Comparison of ENCODE assay signal across 11 cellular contexts in genomic region chr9:131252120-131252519, GRCh38. TPM values are rescaled to one million over a fixed set of nuclear protein-coding genes. Genes with fewer than 3 reads are reported as not detected.
DNase-seq lines count a peak whose midpoint lies in the region; ATAC-seq, FAIRE-seq and TF ChIP-seq lines count a peak whose summit lies in the region.
"Had no signal": no experiment of that assay in that cellular context is flagged by ENCODE, and none has a peak within 500 bp of the region (broad histone marks: within the 10 kb centered on the region; RNA-seq: fewer than 3 reads in every experiment).

No MANE protein-coding gene starts in this region.

- H2BK120ac ChIP-seq in neuronal stem cell (ENCODE audit: low read depth, low read length) = no peak overlapping the region

- no peaks in the 10 kb centered on the region for H3K27me3 ChIP-seq in H7 (ENCODE audit: control insufficient read depth, insufficient read depth, low read length)
- H3K27me3 ChIP-seq in GM12878 (replicated peaks in 1 of 2; ENCODE audit: control insufficient read depth in 2 of 2, insufficient read depth in 2 of 2, low read length in 1 of 2) = no peaks in the 10 kb centered on the region
- H3K27me3 ChIP-seq in neuronal stem cell (ENCODE audit: control insufficient read depth in 3 of 3, insufficient read depth in 3 of 3, low read depth in 1 of 3, low read length in 3 of 3) = no peaks in the 10 kb centered on the region

- H3K27ac ChIP-seq in GM12878 (ENCODE audit: control insufficient read depth, insufficient read depth) = peak overlapping the region; percentile 78
- no peak overlapping the region for H3K27ac ChIP-seq in neuronal stem cell (replicated peaks; ENCODE audit: low read length)

- H3K9me3 Mint-ChIP-seq in mesothelial cell of epicardium = no peaks in the 10 kb centered on the region
- H3K9me3 Mint-ChIP-seq: activated naive CD4-positive, alpha-beta T cell treated with anti-CD3 and anti-CD28 coated beads, Interleukin-2, amount 50 U/mL, for 72 hours had no signal

- H2BK15ac ChIP-seq in neuronal stem cell (ENCODE audit: low read length) = peak overlapping the region; percentile 58

- intact Hi-C loops in GM12878 (cut with micrococcal nuclease; ENCODE audit: unreplicated experiment) = loop anchor here (1.0 to 2.0 kb wide), 3 partner anchors 13 to 24 kb away; partner anchors contain the start of gene FAM78A

- H3K9me3 ChIP-seq in GM12878 (replicated peaks; ENCODE audit: control insufficient read depth, insufficient read depth, low read length) (no peaks in the 10 kb centered on the region), neuronal stem cell (replicated peaks in 1 of 2; ENCODE audit: control insufficient read depth in 2 of 2, insufficient read depth in 1 of 2, low read depth in 1 of 2, low read length in 2 of 2) (no peaks in the 10 kb centered on the region)

- TSS peak; percentile 39 for BruUV-seq in GM12878 (replicated peaks; lab: Mats Ljungman, UMichigan)

- peak overlapping the region; percentile 48 for H4K8ac ChIP-seq in neuronal stem cell (ENCODE audit: low read depth, low read length)

- H3K79me2 ChIP-seq in GM12878 (ENCODE audit: control insufficient read depth, insufficient read depth, low read length) = peaks cover 8% of the 10 kb centered on the region

- H4K91ac ChIP-seq in neuronal stem cell (ENCODE audit: low read depth, low read length, poor library complexity) = no peak overlapping the region

- ATAC-seq in GM12878 (no peak), GM18873 (IDR thresholded peaks at IDR 0.05; ENCODE audit: low FRiP score, unreplicated experiment) (no peak)

- peak overlapping the region; percentile 53 for H2BK5ac ChIP-seq in neuronal stem cell (ENCODE audit: low read length)

- H3K79me1 ChIP-seq in neuronal stem cell (ENCODE audit: low read depth, low read length) = peaks cover 2% of the 10 kb centered on the region

- H2BK12ac ChIP-seq in neuronal stem cell (ENCODE audit: low read length) = peak overlapping the region; percentile 90

- RAD21 ChIA-PET in GM12878 (lab: Charles Lee; ENCODE audit: unreplicated experiment) = interaction anchor here (0.9 to 9.6 kb wide), 3 partner anchors 11 to 72 kb away, joined by 5 to 181 read pairs (median 9); partner anchors contain the start of gene FAM78A

- no peak for TF ChIP-seq POLR2A in GM12878 (IDR thresholded peaks at IDR 0.05; ENCODE audit: low read depth, low read length)

- H3K27me3 Mint-ChIP-seq in mesothelial cell of epicardium (ENCODE audit: low read depth) = no peaks in the 10 kb centered on the region

- H2AK5ac ChIP-seq in neuronal stem cell (ENCODE audit: low read depth, low read length) = peak overlapping the region; percentile 75

- H3K4me3 ChIP-seq in H7 (ENCODE audit: insufficient read depth, low read depth, low read length) = no peak overlapping the region
- peak overlapping the region; percentile 73 for H3K4me3 ChIP-seq in GM12878
- H3K4me3 ChIP-seq in neuronal stem cell (ENCODE audit: low read length in 2 of 2) = no peak overlapping the region

- no peaks in the 10 kb centered on the region for H3K36me3 Mint-ChIP-seq in mesothelial cell of epicardium
- H3K36me3 Mint-ChIP-seq: activated naive CD4-positive, alpha-beta T cell treated with anti-CD3 and anti-CD28 coated beads, Interleukin-2, amount 50 U/mL, for 72 hours had no signal

- no peak overlapping the region for H3K4me3 Mint-ChIP-seq in mesothelial cell of epicardium

- peak overlapping the region; percentile 98 for H3K4me2 ChIP-seq in GM12878 (ENCODE audit: control insufficient read depth, insufficient read depth)
- H3K4me2 ChIP-seq in neuronal stem cell (ENCODE audit: insufficient read depth, low read length, poor library complexity, severe bottlenecking) = no peak overlapping the region

- peak overlapping the region; percentile 74 for H2AFZ ChIP-seq in GM12878 (ENCODE audit: control insufficient read depth, low read depth, low read length)
- no peak overlapping the region for H2AFZ ChIP-seq in neuronal stem cell (ENCODE audit: low read length)

- SMC1A ChIA-PET in GM12878 (lab: Charles Lee; ENCODE audit: uncharacterized antibody, unreplicated experiment) = interaction anchor here (0.6 to 7.8 kb wide), 7 partner anchors 14 to 120 kb away, joined by 3 to 154 read pairs (median 5); partner anchors contain the start of gene FAM78A

- POLR2A ChIA-PET in GM12878 (lab: Charles Lee) = interaction anchor here (0.5 to 13.4 kb wide), 8 partner anchors 9 to 281 kb away, joined by 3 to 267 read pairs (median 4); partner anchors contain the start of gene FAM78A

- H3K4me1 Mint-ChIP-seq in mesothelial cell of epicardium = peaks cover 1% of the 10 kb centered on the region

- H3K14ac ChIP-seq in neuronal stem cell (ENCODE audit: low read length) = peak overlapping the region; percentile 56

- FAIRE-seq in GM12878 (lab: Jason Lieb, UNC) (no peak), HTR-8/SVneo (lab: Jason Lieb, UNC) (no peak)

- H3K36me3 ChIP-seq in H7 (replicated peaks; ENCODE audit: control insufficient read depth, insufficient read depth, low read length) (no peaks in the 10 kb centered on the region), GM12878 (ENCODE audit: control insufficient read depth in 2 of 2, insufficient read depth in 2 of 2, low read length in 1 of 2) (no peaks in the 10 kb centered on the region), neuronal stem cell (replicated peaks in 1 of 2; ENCODE audit: control insufficient read depth in 2 of 2, insufficient read depth in 2 of 2, low read length in 2 of 2) (no peaks in the 10 kb centered on the region)

- peak overlapping the region; percentile 76 for H3K18ac ChIP-seq in neuronal stem cell (ENCODE audit: low read length)

- CTCF ChIA-PET in GM12878 (lab: Yijun Ruan, JAX) = interaction anchor here (0.9 to 11.0 kb wide), 9 partner anchors 11 to 85 kb away, joined by 3 to 151 read pairs (median 6); partner anchors contain the start of gene FAM78A

- H3K4ac ChIP-seq in neuronal stem cell (ENCODE audit: low read length) = no peak overlapping the region

- no peaks in the 10 kb centered on the region for H4K20me1 ChIP-seq in GM12878 (ENCODE audit: control insufficient read depth, insufficient read depth)

- DNase-seq in GF-D8 (lab: John Stamatoyannopoulos, UW) = peak; percentile 28
- DNase-seq in H7 = peak; percentile 38
- no peak for DNase-seq in GM12878 (ENCODE audit: low read depth, low spot score)
- no peak for DNase-seq in neuronal stem cell (ENCODE audit: low spot score)
- no peak for DNase-seq in NCI-H82 (lab: John Stamatoyannopoulos, UW)
- no peak for DNase-seq in HTR-8/SVneo (ENCODE audit: insufficient read length, low spot score)
- no peak for DNase-seq in mesothelial cell of epicardium (ENCODE audit: low spot score in 2 of 2, unreplicated experiment in 2 of 2)
- DNase-seq: kidney glomerular epithelial cell, NCI-H446 had no signal

- peak overlapping the region; percentile 89 for H3K23ac ChIP-seq in neuronal stem cell (ENCODE audit: low read depth, low read length, poor library complexity)

- H3K9ac ChIP-seq in GM12878 (ENCODE audit: control insufficient read depth, insufficient read depth, low read length) (peak overlapping the region; percentile 84), neuronal stem cell (ENCODE audit: low read depth, low read length, poor library complexity) (no peak overlapping the region)

- in situ Hi-C loops in GM12878 (cut with MboI) = loop anchor here (25.0 kb wide), 2 partner anchors 1415 to 1885 kb away; partner anchors contain the start of genes C9orf78 and USP20

- TF ChIP-seq RAD21 in GM12878 (IDR thresholded peaks at IDR 0.05; ENCODE audit: insufficient read depth, low read depth, low read length) = no peak

- 46% methylated on average over 22 of the region's 23 CpGs for WGBS in GM12878 (ENCODE audit: insufficient coverage, insufficient replicate concordance, low lambda C conversion rate, missing lambda C conversion rate)
- WGBS in neuronal stem cell (ENCODE audit: extremely low coverage in 2 of 2, insufficient read length in 2 of 2, insufficient replicate concordance in 1 of 2), 2 donors = no CpG with 5 or more reads among the region's 23 CpGs

- no peak for TF ChIP-seq EP300 in GM12878 (IDR thresholded peaks at IDR 0.05; ENCODE audit: borderline replicate concordance in 1 of 2, control insufficient read depth in 1 of 2, low read depth in 2 of 2, low read length in 2 of 2)

- H3K4me1 ChIP-seq in GM12878 (ENCODE audit: control insufficient read depth, insufficient read depth, low read length) = peaks cover 48% of the 10 kb centered on the region
- H3K4me1 ChIP-seq in neuronal stem cell (ENCODE audit: control insufficient read depth in 2 of 2, insufficient read depth in 1 of 2, low read depth in 1 of 2, low read length in 2 of 2) = peaks cover 5 to 13% of the 10 kb centered on the region in 2 donors

- no peak overlapping the region for H3K27ac Mint-ChIP-seq in mesothelial cell of epicardium

- TF ChIP-seq CTCF in GM12878 (IDR thresholded peaks at IDR 0.05 in 2 of 3, conservative IDR thresholded peaks at IDR 0.05 in 1 of 3; ENCODE audit: control insufficient read depth in 2 of 3, extremely low read depth in 1 of 3, insufficient read depth in 1 of 3, low read depth in 3 of 3, low read length in 3 of 3) = no peak
- TF ChIP-seq CTCF in mesothelial cell of epicardium (IDR thresholded peaks at IDR 0.05; ENCODE audit: unreplicated experiment) = no peak

RNA-seq across cellular contexts. Expression of gene FAM78A, which starts 24.2 kb away (rescaled TPM):
- 1.6 and 3.4 TPM in 2 replicates for total RNA-seq in H7 (2014; rRNA removed; shearing (Covaris generic))
- total RNA-seq in GM12878 (2013; cell fraction: nucleolus; rRNA removed) = 21.7 and 24.1 TPM in 2 replicates
- total RNA-seq in GM12878 (2014; rRNA removed) = 19.2 and 20.1 TPM in 2 replicates
- total RNA-seq in GM12878 (2014; rRNA removed; fragmentation: Illumina TruSeq; extraction: Trizol) = 10.5 and 11.0 TPM in 2 replicates
- total RNA-seq in GM12878 (2021) = 25.1 and 25.4 TPM in 2 replicates
- 4.4 TPM for polyA plus RNA-seq in GM12878 (2011; ENCODE audit: low read depth)
- 13.7 and 32.5 TPM in 2 replicates for polyA plus RNA-seq in GM12878 (2011; rRNA removed)
- polyA plus RNA-seq in GM12878 (2011; cell fraction: cytosol; rRNA removed) = 31.2 and 49.8 TPM in 2 replicates
- polyA plus RNA-seq in GM12878 (2011; cell fraction: nucleus; rRNA removed) = 42.4 and 44.6 TPM in 2 replicates
- 14.3 and 17.2 TPM in 2 replicates for polyA plus RNA-seq in GM12878 (2012)
- polyA plus RNA-seq in GM12878 (2014; fragmentation: Illumina TruSeq; extraction: Trizol) = 5.4 and 13.4 TPM in 2 replicates
- polyA plus RNA-seq in GM12878 (2014; fragmentation: Nextera tagmentation; extraction: Ambion mirVana) = under 1 TPM; 0.18 to 0.66 TPM
- polyA plus RNA-seq in GM12878 (2014; rRNA removed) = 19.4 and 23.5 TPM in 2 replicates
- polyA plus RNA-seq in GM12878 (2016; fragmentation: Nextera tagmentation; extraction: Ambion mirVana) = 10 to 100 TPM in 1 of 2 experiments, 1 to 10 TPM in 1; 6.7 to 10.1 TPM
- polyA minus RNA-seq in GM12878 (2011; rRNA and poly(A)+ RNA removed) = 21.5 and 25.7 TPM in 2 replicates
- polyA minus RNA-seq in GM12878 (2011; cell fraction: cytosol; rRNA and poly(A)+ RNA removed) = 19.4 and 22.6 TPM in 2 replicates
- 7.4 and 15.1 TPM in 2 replicates for polyA minus RNA-seq in GM12878 (2011; cell fraction: nucleus; rRNA and poly(A)+ RNA removed)
- 2.7 TPM for polyA plus RNA-seq in neuronal stem cell (2013, experiment 1 of 2)
- polyA plus RNA-seq in neuronal stem cell (2013, experiment 2 of 2) = 2.5 TPM
- 0.54 to 0.80 TPM (median 0.64 TPM) in 3 replicates for total RNA-seq in mesothelial cell of epicardium

RNA-seq across cellular contexts. Expression of gene PLPP7, which starts 37.4 kb away (rescaled TPM):
- 8.2 and 8.8 TPM in 2 replicates for total RNA-seq in H7 (2014; rRNA removed; shearing (Covaris generic))
- total RNA-seq in GM12878 (2013; cell fraction: nucleolus; rRNA removed) = not detected in 2 replicates
- total RNA-seq in GM12878 (2014; rRNA removed) (0.38 and 0.40 TPM in 2 replicates), GM12878 (2014; rRNA removed; fragmentation: Illumina TruSeq; extraction: Trizol) (0.09 and 0.31 TPM in 2 replicates), GM12878 (2021) (0.72 and 0.97 TPM in 2 replicates), mesothelial cell of epicardium (0.60 to 1.1 TPM (median 0.79 TPM) in 3 replicates)
- polyA plus RNA-seq in GM12878 (2011; ENCODE audit: low read depth) = 0.28 TPM
- polyA plus RNA-seq in GM12878 (2011; rRNA removed) (not detected in 2 replicates), GM12878 (2014; fragmentation: Illumina TruSeq; extraction: Trizol) (not detected in 2 replicates), GM12878 (2014; fragmentation: Nextera tagmentation; extraction: Ambion mirVana) (under 1 TPM in 1 of 2 experiments, not detected in 1; 0.05 TPM), GM12878 (2014; rRNA removed) (0.12 and 0.25 TPM in 2 replicates), GM12878 (2016; fragmentation: Nextera tagmentation; extraction: Ambion mirVana) (1 to 10 TPM in 1 of 2 experiments, under 1 TPM in 1; 0.68 to 1.0 TPM)
- polyA plus RNA-seq in GM12878 (2011; cell fraction: cytosol; rRNA removed) = not detected in 2 replicates
- not detected in 2 replicates for polyA plus RNA-seq in GM12878 (2011; cell fraction: nucleus; rRNA removed)
- polyA plus RNA-seq in GM12878 (2012) = 0.37 and 0.38 TPM in 2 replicates
- not detected in 2 replicates for polyA minus RNA-seq in GM12878 (2011; rRNA and poly(A)+ RNA removed)
- polyA minus RNA-seq in GM12878 (2011; cell fraction: cytosol; rRNA and poly(A)+ RNA removed) = not detected in 2 replicates
- polyA minus RNA-seq in GM12878 (2011; cell fraction: nucleus; rRNA and poly(A)+ RNA removed) = not detected in 2 replicates
- 4.2 TPM for polyA plus RNA-seq in neuronal stem cell (2013, experiment 1 of 2)
- polyA plus RNA-seq in neuronal stem cell (2013, experiment 2 of 2) = 4.1 TPM

Comparison
In these comparisons a context has a peak if more than half of its experiments do, and no peak if none do; other contexts are left out.
1. DNase-seq: peak in GF-D8 (single experiment) and H7 (single experiment); none in GM12878 (single experiment), neuronal stem cell (single experiment), NCI-H82 (single experiment), HTR-8/SVneo (single experiment) and mesothelial cell of epicardium (0 of 2).